8 cellular contexts compared by ENCODE assay signal in genomic region chr5:149550608-149551226, GRCh38. TPM values are rescaled to one million over a fixed set of nuclear protein-coding genes. Genes with fewer than 3 reads are reported as not detected.
DNase-seq lines count a peak whose midpoint lies in the region; ATAC-seq lines count a peak whose summit lies in the region.

No MANE protein-coding gene starts in this region.

- peak overlapping the region; percentile 99 for H3K4me3 Mint-ChIP-seq in activated T-helper 1 cell treated with anti-CD3 and anti-CD28 coated beads, Interleukin-12 subunit alpha, Interleukin-12 subunit beta, Interleukin-2, Interleukin-4 antibody, amounts not matched to agents 30 ng/mL and 10 ng/mL and 1 ng/mL, durations not matched to agents 14 hours and 24 hours and 36 hours

- peak; percentile 0 to 6 for ATAC-seq in activated CD4-positive, CD25-positive, alpha-beta regulatory T cell treated with anti-CD3 and anti-CD28 coated beads, Interleukin-2, amount 50 U/mL, for 24 hours
- ATAC-seq in HG03280 (IDR thresholded peaks at IDR 0.05; ENCODE audit: unreplicated experiment) (peak; percentile 0), left cardiac atrium (peak; percentile 16 to 32), sciatic nerve (peak; percentile 11)

- peaks cover 36% of the 10 kb centered on the region for H3K36me3 Mint-ChIP-seq in activated T-helper 1 cell treated with anti-CD3 and anti-CD28 coated beads, Interleukin-12 subunit alpha, Interleukin-12 subunit beta, Interleukin-2, Interleukin-4 antibody, amounts not matched to agents 30 ng/mL and 10 ng/mL and 1 ng/mL, durations not matched to agents 14 hours and 24 hours and 36 hours (ENCODE audit: low read depth)

- no peak for DNase-seq in activated CD4-positive, CD25-positive, alpha-beta regulatory T cell treated with anti-CD3 and anti-CD28 coated beads, Interleukin-2, amount 50 U/mL, for 72 hours
- no peak for DNase-seq in activated T-helper 1 cell treated with anti-CD3 and anti-CD28 coated beads, Interleukin-12 subunit alpha, Interleukin-12 subunit beta, Interleukin-2, Interleukin-4 antibody, amounts not matched to agents 30 ng/mL and 10 ng/mL and 1 ng/mL, durations not matched to agents 14 hours and 24 hours and 36 hours (ENCODE audit: low spot score)
- DNase-seq in left cardiac atrium, result no peak
- peak; percentile 67 for DNase-seq in sciatic nerve (ENCODE audit: low spot score)
- DNase-seq in Kasumi-1 (lab: John Stamatoyannopoulos, UW), result no peak
- no peak for DNase-seq in SHP77 treated with DMSO at 0.1 percent for 48 hours (lab: John Stamatoyannopoulos, UW)

- H3K4me1 Mint-ChIP-seq in activated T-helper 1 cell treated with anti-CD3 and anti-CD28 coated beads, Interleukin-12 subunit alpha, Interleukin-12 subunit beta, Interleukin-2, Interleukin-4 antibody, amounts not matched to agents 30 ng/mL and 10 ng/mL and 1 ng/mL, durations not matched to agents 14 hours and 24 hours and 36 hours (ENCODE audit: low read depth), result peaks cover 34% of the 10 kb centered on the region

- H3K27ac Mint-ChIP-seq in activated T-helper 1 cell treated with anti-CD3 and anti-CD28 coated beads, Interleukin-12 subunit alpha, Interleukin-12 subunit beta, Interleukin-2, Interleukin-4 antibody, amounts not matched to agents 30 ng/mL and 10 ng/mL and 1 ng/mL, durations not matched to agents 14 hours and 24 hours and 36 hours, result peak overlapping the region; percentile 99

- H3K27me3 Mint-ChIP-seq in activated T-helper 1 cell treated with anti-CD3 and anti-CD28 coated beads, Interleukin-12 subunit alpha, Interleukin-12 subunit beta, Interleukin-2, Interleukin-4 antibody, amounts not matched to agents 30 ng/mL and 10 ng/mL and 1 ng/mL, durations not matched to agents 14 hours and 24 hours and 36 hours (ENCODE audit: insufficient read depth), result no peaks in the 10 kb centered on the region

- intact Hi-C loops in activated T-helper 1 cell treated with anti-CD3 and anti-CD28 coated beads, Interleukin-12 subunit alpha, Interleukin-12 subunit beta, Interleukin-2, Interleukin-4 antibody, amounts not matched to agents 30 ng/mL and 10 ng/mL and 1 ng/mL, durations not matched to agents 14 hours and 24 hours and 36 hours (cut with micrococcal nuclease), result loop anchor here (1.0 to 10.0 kb wide), 13 partner anchors 14 to 1664 kb away; partner anchors contain the start of genes ADRB2, CD74 and GRPEL2
- intact Hi-C loops in left cardiac atrium (cut with DNase I) (loop anchor here (2.0 to 5.0 kb wide), 3 partner anchors 98 to 168 kb away; no protein-coding TSS in a partner anchor), sciatic nerve (cut with DNase I) (loop anchor here (5.0 kb wide), 1 partner anchor 108 kb away; no protein-coding TSS in a partner anchor)

- no peaks in the 10 kb centered on the region for H3K9me3 Mint-ChIP-seq in activated T-helper 1 cell treated with anti-CD3 and anti-CD28 coated beads, Interleukin-12 subunit alpha, Interleukin-12 subunit beta, Interleukin-2, Interleukin-4 antibody, amounts not matched to agents 30 ng/mL and 10 ng/mL and 1 ng/mL, durations not matched to agents 14 hours and 24 hours and 36 hours

RNA-seq across cellular contexts. Expression of gene CSNK1A1, which starts 0.5 kb away (rescaled TPM):
- 195 and 205 TPM in 2 replicates for total RNA-seq in activated T-helper 1 cell treated with anti-CD3 and anti-CD28 coated beads, Interleukin-12 subunit alpha, Interleukin-12 subunit beta, Interleukin-2, Interleukin-4 antibody, amounts not matched to agents 30 ng/mL and 10 ng/mL and 1 ng/mL, durations not matched to agents 14 hours and 24 hours and 36 hours
- total RNA-seq in left cardiac atrium (100 to 1,000 TPM; 212 to 342 TPM), sciatic nerve (187 TPM)

RNA-seq across cellular contexts. Expression of gene ARHGEF37, which starts 30.6 kb away (rescaled TPM):
- 0.70 and 0.86 TPM in 2 replicates for total RNA-seq in activated T-helper 1 cell treated with anti-CD3 and anti-CD28 coated beads, Interleukin-12 subunit alpha, Interleukin-12 subunit beta, Interleukin-2, Interleukin-4 antibody, amounts not matched to agents 30 ng/mL and 10 ng/mL and 1 ng/mL, durations not matched to agents 14 hours and 24 hours and 36 hours
- total RNA-seq in left cardiac atrium (10 to 100 TPM; 14.1 to 17.3 TPM), sciatic nerve (86.7 TPM)
